ENCODE assay signal across 9 cellular contexts in the genomic region with DNA sequence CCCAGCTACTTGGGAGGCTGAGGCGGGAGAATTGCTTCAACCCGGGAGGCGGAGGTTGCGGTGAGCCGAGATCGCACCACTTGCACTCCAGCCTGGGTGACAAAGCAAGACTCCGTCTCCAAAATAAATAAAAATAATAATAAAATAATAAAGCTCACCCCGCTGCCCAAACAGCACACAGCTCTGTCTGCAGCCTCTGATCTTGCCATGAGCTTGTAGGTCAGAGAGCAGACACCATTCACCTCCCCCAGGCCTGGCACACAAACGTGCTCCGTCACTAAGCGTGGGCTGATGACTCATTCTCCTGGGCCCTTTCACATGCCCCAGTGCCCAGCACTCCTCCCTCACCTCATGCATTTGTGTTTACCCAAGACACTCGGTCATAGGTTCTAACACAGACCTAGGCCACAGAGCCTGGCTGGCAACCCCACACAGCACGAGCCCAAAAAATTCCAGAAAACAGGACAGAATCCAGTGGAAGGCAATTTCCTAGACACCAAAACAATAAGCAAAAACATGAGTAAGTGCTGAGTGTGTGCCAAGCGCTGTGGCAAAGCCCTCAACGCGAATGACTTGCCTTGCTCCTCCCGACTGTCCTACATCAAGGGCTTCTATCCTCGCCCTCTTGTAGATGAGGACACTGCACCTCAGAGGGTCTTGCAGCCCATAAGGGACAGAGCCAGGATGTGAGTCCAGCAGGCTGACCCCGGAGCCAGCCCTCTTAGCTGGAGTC. TPM values are rescaled to one million over a fixed set of nuclear protein-coding genes. Genes with fewer than 3 reads are reported as not detected.
DNase-seq lines count a peak whose midpoint lies in the region; ATAC-seq and TF ChIP-seq lines count a peak whose summit lies in the region.
"Had no signal": no experiment of that assay in that cellular context is flagged by ENCODE, and none has a peak within 500 bp of the region (broad histone marks: within the 10 kb centered on the region; RNA-seq: fewer than 3 reads in every experiment).

No MANE protein-coding gene starts in this region.

- H3K4me2 ChIP-seq in neuronal stem cell (ENCODE audit: insufficient read depth, low read length, poor library complexity, severe bottlenecking) = no peak overlapping the region

- H3K9me3 Mint-ChIP-seq in activated T-cell treated with anti-CD3 and anti-CD28 coated beads, Interleukin-2, amount 50 U/mL, for 72 hours = no peaks in the 10 kb centered on the region

- no peaks in the 10 kb centered on the region for H3K9me3 ChIP-seq in neuronal stem cell (replicated peaks in 1 of 2; ENCODE audit: control insufficient read depth in 2 of 2, insufficient read depth in 1 of 2, low read depth in 1 of 2, low read length in 2 of 2)

- H3K27me3 Mint-ChIP-seq in activated T-cell treated with anti-CD3 and anti-CD28 coated beads, Interleukin-2, amount 50 U/mL, for 72 hours (ENCODE audit: low read depth) = peaks cover 11% of the 10 kb centered on the region

- H3K36me3 ChIP-seq in neuronal stem cell (replicated peaks in 1 of 2; ENCODE audit: control insufficient read depth in 2 of 2, insufficient read depth in 2 of 2, low read length in 2 of 2) = no peaks in the 10 kb centered on the region

- no peak overlapping the region for H2AFZ ChIP-seq in neuronal stem cell (ENCODE audit: low read length)

- no peak overlapping the region for H3K4ac ChIP-seq in neuronal stem cell (ENCODE audit: low read length)

- no peak overlapping the region for H2BK15ac ChIP-seq in neuronal stem cell (ENCODE audit: low read length)

- ATAC-seq in activated T-cell treated with anti-CD3 and anti-CD28 coated beads, Interleukin-2, amount 50 U/mL, for 72 hours (replicated peaks in 1 of 2) = peak; percentile 55 to 96
- ATAC-seq in GM21447 (IDR thresholded peaks at IDR 0.05; ENCODE audit: unreplicated experiment) (no peak), HG02798 (IDR thresholded peaks at IDR 0.05; ENCODE audit: poor library complexity, unreplicated experiment) (no peak)

- no peak overlapping the region for H3K23ac ChIP-seq in neuronal stem cell (ENCODE audit: low read depth, low read length, poor library complexity)

- peaks cover 0 to 5% of the 10 kb centered on the region in 2 donors for H3K4me1 ChIP-seq in neuronal stem cell (ENCODE audit: control insufficient read depth in 2 of 2, insufficient read depth in 1 of 2, low read depth in 1 of 2, low read length in 2 of 2)

- TF ChIP-seq CTCF in retinal pigment epithelial cell (conservative IDR thresholded peaks at IDR 0.05; ENCODE audit: low read depth, low read length) = no peak

- no peaks in the 10 kb centered on the region for H3K27me3 ChIP-seq in neuronal stem cell (ENCODE audit: control insufficient read depth in 3 of 3, insufficient read depth in 3 of 3, low read depth in 1 of 3, low read length in 3 of 3)

- no peaks in the 10 kb centered on the region for H3K4me1 Mint-ChIP-seq in activated T-cell treated with anti-CD3 and anti-CD28 coated beads, Interleukin-2, amount 50 U/mL, for 72 hours (ENCODE audit: low read depth)
- H3K4me1 Mint-ChIP-seq: memory B cell had no signal

- H3K79me1 ChIP-seq in neuronal stem cell (ENCODE audit: low read depth, low read length) = no peaks in the 10 kb centered on the region

- no peaks in the 10 kb centered on the region for H3K36me3 Mint-ChIP-seq in activated T-cell treated with anti-CD3 and anti-CD28 coated beads, Interleukin-2, amount 50 U/mL, for 72 hours (ENCODE audit: insufficient read depth in 2 of 2)
- H3K36me3 Mint-ChIP-seq: memory B cell had no signal

- no peak overlapping the region for H3K4me3 Mint-ChIP-seq in activated T-cell treated with anti-CD3 and anti-CD28 coated beads, Interleukin-2, amount 50 U/mL, for 72 hours
- H3K4me3 Mint-ChIP-seq: memory B cell had no signal

- H3K27ac Mint-ChIP-seq in activated T-cell treated with anti-CD3 and anti-CD28 coated beads, Interleukin-2, amount 50 U/mL, for 72 hours = no peak overlapping the region
- H3K27ac Mint-ChIP-seq: memory B cell had no signal

- no peak overlapping the region for H3K27ac ChIP-seq in neuronal stem cell (replicated peaks; ENCODE audit: low read length)

- no peak overlapping the region for H4K8ac ChIP-seq in neuronal stem cell (ENCODE audit: low read depth, low read length)

- WGBS in neuronal stem cell (ENCODE audit: extremely low coverage in 2 of 2, insufficient read length in 2 of 2, insufficient replicate concordance in 1 of 2), 2 donors = no CpG with 5 or more reads among the region's 19 CpGs

- no peak overlapping the region for H3K18ac ChIP-seq in neuronal stem cell (ENCODE audit: low read length)

- H3K4me3 ChIP-seq in retinal pigment epithelial cell (ENCODE audit: low read length) (no peak overlapping the region), neuronal stem cell (ENCODE audit: low read length in 2 of 2) (no peak overlapping the region)

- intact Hi-C loops in head of caudate nucleus (cut with DNase I) = no loop called here

- H3K9ac ChIP-seq in neuronal stem cell (ENCODE audit: low read depth, low read length, poor library complexity) = no peak overlapping the region

- H3K14ac ChIP-seq in neuronal stem cell (ENCODE audit: low read length) = no peak overlapping the region

- H2BK12ac ChIP-seq in neuronal stem cell (ENCODE audit: low read length) = no peak overlapping the region

- no peak overlapping the region for H4K91ac ChIP-seq in neuronal stem cell (ENCODE audit: low read depth, low read length, poor library complexity)

- H2AK5ac ChIP-seq in neuronal stem cell (ENCODE audit: low read depth, low read length) = no peak overlapping the region

- no peak overlapping the region for H2BK5ac ChIP-seq in neuronal stem cell (ENCODE audit: low read length)

- DNase-seq in CD1c-positive myeloid dendritic cell (ENCODE audit: extremely low spot score) = peak; percentile 74
- peak; percentile 99 for DNase-seq in HT-29 (ENCODE audit: low spot score)
- DNase-seq in activated T-cell treated with anti-CD3 and anti-CD28 coated beads, Interleukin-2, amount 50 U/mL, for 72 hours = peak; percentile 11 to 52
- DNase-seq in head of caudate nucleus = peak in 39 of 42 donors; percentile 48 to 91 (median 68)
- peak; percentile 96 for DNase-seq in retinal pigment epithelial cell (ENCODE audit: low read depth)
- DNase-seq in neuronal stem cell (ENCODE audit: low spot score) = no peak

- H2BK120ac ChIP-seq in neuronal stem cell (ENCODE audit: low read depth, low read length) = no peak overlapping the region

RNA-seq across cellular contexts. Expression of a gene that starts 18.0 kb away (rescaled TPM):
- total RNA-seq in HT-29 (2014; rRNA removed; shearing (Covaris generic)) = 55.1 and 70.3 TPM in 2 replicates
- total RNA-seq in activated T-cell treated with anti-CD3 and anti-CD28 coated beads, Interleukin-2, amount 50 U/mL, for 72 hours = 1 to 10 TPM; 1.3 to 3.8 TPM
- polyA plus RNA-seq in neuronal stem cell (2013, experiment 1 of 2) = 8.4 TPM
- 8.9 TPM for polyA plus RNA-seq in neuronal stem cell (2013, experiment 2 of 2)

RNA-seq across cellular contexts. Expression of a gene that starts 52.1 kb away (rescaled TPM):
- 2.7 and 3.4 TPM in 2 replicates for total RNA-seq in HT-29 (2014; rRNA removed; shearing (Covaris generic))
- under 1 TPM in 1 of 2 donors, not detected in 1; 0.10 TPM for total RNA-seq in activated T-cell treated with anti-CD3 and anti-CD28 coated beads, Interleukin-2, amount 50 U/mL, for 72 hours
- 109 TPM for polyA plus RNA-seq in neuronal stem cell (2013, experiment 1 of 2)
- 114 TPM for polyA plus RNA-seq in neuronal stem cell (2013, experiment 2 of 2)

Comparison
In these comparisons a context has a peak if more than half of its experiments do, and no peak if none do; other contexts are left out.
1. ATAC-seq: peak in activated T-cell treated with anti-CD3 and anti-CD28 coated beads, Interleukin-2, amount 50 U/mL, for 72 hours (2 of 2); none in GM21447 (single experiment) and HG02798 (single experiment).
2. RNA of a gene that starts 18.0 kb away (total RNA-seq): 55.1 to 70.3 TPM in HT-29; 1.3 to 3.8 TPM in activated T-cell treated with anti-CD3 and anti-CD28 coated beads, Interleukin-2, amount 50 U/mL, for 72 hours; every median in the first group is over 10 times any median in the second.